Comparison of ENCODE assay signal across 1 cellular context in the genomic region with DNA sequence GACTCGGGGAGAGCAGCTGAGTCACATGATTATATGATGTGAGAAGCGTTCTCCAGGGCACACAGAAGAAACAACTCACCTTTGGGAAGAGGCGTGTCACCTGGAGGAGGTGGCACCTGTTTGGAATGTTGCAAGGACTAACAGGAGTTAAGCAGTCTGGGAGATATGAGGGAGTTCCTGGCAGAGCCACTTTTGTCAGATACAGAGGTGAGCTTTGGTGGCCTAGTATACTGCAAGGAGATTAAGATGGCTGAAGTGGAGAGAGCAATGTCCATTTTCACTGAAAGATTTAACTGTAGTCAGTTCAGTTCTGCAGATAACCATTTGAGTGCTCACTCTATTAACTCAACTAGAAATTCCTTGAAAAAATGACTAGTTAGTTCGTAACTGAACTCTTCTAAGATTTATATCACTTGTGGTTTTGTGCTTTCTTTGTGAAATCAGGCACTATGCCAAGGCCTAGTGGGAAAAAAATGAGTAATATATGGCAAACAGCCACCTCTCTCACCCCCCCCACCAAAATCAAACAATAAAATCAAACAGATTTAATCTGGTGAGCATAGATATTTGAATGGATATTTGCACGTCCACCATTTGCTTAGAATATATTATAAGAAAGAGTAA.
TF ChIP-seq lines count a peak whose summit lies in the region.

No MANE protein-coding gene starts in this region.

TF ChIP-seq in HEK293T, 16 proteins besides CTCF, POLR2A, EP300 and RAD21 (continued from another document):
- no peak for TF ChIP-seq HDGF (IDR thresholded peaks at IDR 0.05; ENCODE audit: borderline replicate concordance)
- no peak for TF ChIP-seq FOXA1 (IDR thresholded peaks at IDR 0.05)
